ENCODE assay signal across 17 cellular contexts in the genomic region with DNA sequence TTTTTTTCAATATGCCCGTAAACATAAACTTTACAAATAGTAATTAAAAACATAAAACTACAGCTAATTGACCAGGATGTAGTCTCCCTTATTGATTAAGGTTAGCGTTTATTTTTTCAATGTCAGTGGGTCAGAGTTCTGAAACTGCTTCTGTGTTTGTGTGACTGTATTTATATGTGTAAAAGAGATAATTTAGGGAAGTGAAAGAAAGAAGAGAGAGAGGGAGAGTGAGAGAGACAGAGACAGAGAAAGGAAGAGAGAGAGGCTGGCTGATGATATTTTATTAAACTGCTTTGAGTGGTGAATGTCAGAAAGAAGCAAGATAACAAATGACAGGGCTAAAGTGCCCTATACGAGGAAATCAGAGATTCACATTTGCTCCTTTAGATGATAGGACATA.
"Had no signal": no experiment of that assay in that cellular context is flagged by ENCODE, and none has a peak within 500 bp of the region (broad histone marks: within the 10 kb centered on the region; RNA-seq: fewer than 3 reads in every experiment).

No MANE protein-coding gene starts in this region.

- H2AFZ ChIP-seq: neural progenitor cell had no signal

- H3K4me3 ChIP-seq: heart left ventricle, neural progenitor cell, pancreas, testis, tibial nerve, upper lobe of right lung had no signal

- H3K4me1 ChIP-seq: heart left ventricle, pancreas, testis, tibial nerve, upper lobe of right lung had no signal

- H3K27me3 ChIP-seq: heart left ventricle, neural progenitor cell, pancreas, testis, tibial nerve, upper lobe of right lung had no signal

- H3K36me3 ChIP-seq: heart left ventricle, neural progenitor cell, pancreas, tibial nerve, upper lobe of right lung had no signal

- H3K27ac ChIP-seq: heart left ventricle, neural progenitor cell, pancreas, testis, tibial nerve, upper lobe of right lung had no signal

- DNase-seq: effector memory CD4-positive, alpha-beta T cell; hypothalamus; kidney glomerular epithelial cell; nucleus accumbens; pancreas; right cardiac atrium; small intestine; stimulated activated CD4-positive, alpha-beta T cell treated with anti-CD3 and anti-CD28 coated beads, Interleukin-4, amount 100 ng/mL, for 4 hours; stimulated activated naive B cell treated with anti-CD40 and anti-IgM and Interleukin-4, amounts not matched to agents 10 μg/mL and 1 μg/mL and 100 μg/mL, for 72 hours; stimulated activated naive CD8-positive, alpha-beta T cell treated with anti-CD3 and anti-CD28 coated beads, Interleukin-15, amount 100 ng/mL, for 72 hours; testis; upper lobe of right lung had no signal

- H3K4me2 ChIP-seq: neural progenitor cell had no signal

- H3K9ac ChIP-seq: neural progenitor cell had no signal

- ATAC-seq: esophagus mucosa; heart left ventricle; natural killer cell treated with Interleukin-12 subunit alpha and Interleukin-12 subunit beta and Interleukin-15 and Interleukin-18, amount 100 ng/mL, for 72 hours; pancreas; right cardiac atrium; stimulated activated naive B cell treated with anti-CD40 and anti-IgM and Interleukin-4, amounts not matched to agents 10 μg/mL and 1 μg/mL and 100 μg/mL, for 72 hours; stimulated activated naive CD8-positive, alpha-beta T cell treated with anti-CD3 and anti-CD28 coated beads, Interleukin-15, amount 100 ng/mL, for 72 hours; upper lobe of right lung had no signal

- H3K9me3 ChIP-seq: pancreas, testis, upper lobe of right lung had no signal
